In genomic region chr7:150716939-150717338, GRCh38 we compare ENCODE assay signal across 10 cellular contexts. TPM values are rescaled to one million over a fixed set of nuclear protein-coding genes. Genes with fewer than 3 reads are reported as not detected.
A peak's percentile ranks its signal among the peaks of the same experiment; 100 is the strongest.
DNase-seq lines count a peak whose midpoint lies in the region; ATAC-seq and TF ChIP-seq lines count a peak whose summit lies in the region.
"Had no signal": no experiment of that assay in that cellular context is flagged by ENCODE, and none has a peak within 500 bp of the region (broad histone marks: within the 10 kb centered on the region; RNA-seq: fewer than 3 reads in every experiment).

No MANE protein-coding gene starts in this region.

- H3F3A ChIP-seq in GM23248 (ENCODE audit: insufficient read depth) = no peaks in the 10 kb centered on the region

- no peak overlapping the region for H3K4me2 ChIP-seq in GM23248 (ENCODE audit: unreplicated experiment)

- peak overlapping the region; percentile 94 to 97 for H3K27ac Mint-ChIP-seq in T-cell
- peak overlapping the region; percentile 69 for H3K27ac Mint-ChIP-seq in stimulated activated memory B cell treated with anti-CD40 and anti-IgM and Interleukin-4, amounts not matched to agents 10 μg/mL and 1 μg/mL and 100 μg/mL, for 72 hours
- H3K27ac Mint-ChIP-seq in chondrocyte (ENCODE audit: unreplicated experiment) = no peak overlapping the region

- peak overlapping the region; percentile 44 to 85 (median 72) for H3K27ac ChIP-seq in esophagus squamous epithelium
- H3K27ac ChIP-seq in GM23248 = no peak overlapping the region

- H4K20me1 ChIP-seq in GM23248 (ENCODE audit: insufficient read depth) = no peaks in the 10 kb centered on the region

- 40 to 45% methylated on average over 4 of the region's 4 CpGs for WGBS in esophagus squamous epithelium, 2 donors
- WGBS in GM23248 (ENCODE audit: low coverage in 1 of 2, low lambda C conversion rate in 2 of 2, missing lambda C conversion rate in 2 of 2), 2 experiments = 7 to 9% methylated on average over 4 of the region's 4 CpGs

- H3K9me3 Mint-ChIP-seq in T-cell = peaks cover 3 to 15% (median 7%) of the 10 kb centered on the region in 3 donors
- peaks cover 9% of the 10 kb centered on the region for H3K9me3 Mint-ChIP-seq in stimulated activated memory B cell treated with anti-CD40 and anti-IgM and Interleukin-4, amounts not matched to agents 10 μg/mL and 1 μg/mL and 100 μg/mL, for 72 hours
- peaks cover 11% of the 10 kb centered on the region for H3K9me3 Mint-ChIP-seq in chondrocyte (ENCODE audit: low read depth)

- H3K9ac ChIP-seq in GM23248 = no peak overlapping the region

- no peak for TF ChIP-seq CTCF in GM12864 (IDR thresholded peaks at IDR 0.05; ENCODE audit: low read depth, low read length, missing control alignments)
- TF ChIP-seq CTCF in esophagus squamous epithelium (IDR thresholded peaks at IDR 0.05) = no peak
- TF ChIP-seq CTCF in chondrocyte (IDR thresholded peaks at IDR 0.05) = no peak

- H3K4me3 ChIP-seq in GM12864 (ENCODE audit: low read depth, low read length) (peak overlapping the region; percentile 51), esophagus squamous epithelium (peak overlapping the region; percentile 17 to 62 (median 41)), GM23248 (no peak overlapping the region)

- no peaks in the 10 kb centered on the region for H3K79me2 ChIP-seq in GM23248 (ENCODE audit: insufficient read depth)

- H3K4me1 Mint-ChIP-seq in T-cell (peaks cover 71 to 85% (median 79%) of the 10 kb centered on the region in 3 donors), chondrocyte (ENCODE audit: low read depth) (no peaks in the 10 kb centered on the region)
- H3K4me1 Mint-ChIP-seq in stimulated activated memory B cell treated with anti-CD40 and anti-IgM and Interleukin-4, amounts not matched to agents 10 μg/mL and 1 μg/mL and 100 μg/mL, for 72 hours = peaks cover 17% of the 10 kb centered on the region

- no peak overlapping the region for H2AFZ ChIP-seq in GM23248

- H3K9me3 ChIP-seq in esophagus squamous epithelium (peaks cover 0 to 4% (median 0%) of the 10 kb centered on the region in 3 donors), GM23248 (ENCODE audit: low read depth) (no peaks in the 10 kb centered on the region)

- no peak for ATAC-seq in T-cell (replicated peaks in 1 of 4)
- no peak for ATAC-seq in stimulated activated memory B cell treated with anti-CD40 and anti-IgM and Interleukin-4, amounts not matched to agents 10 μg/mL and 1 μg/mL and 100 μg/mL, for 72 hours
- no peak for ATAC-seq in HG03439 (IDR thresholded peaks at IDR 0.05; ENCODE audit: unreplicated experiment)

- no peaks in the 10 kb centered on the region for H3K27me3 ChIP-seq in esophagus squamous epithelium
- H3K27me3 ChIP-seq in GM23248 (replicated peaks; ENCODE audit: insufficient read depth) = no peaks in the 10 kb centered on the region

- peaks cover 0 to 24% (median 0%) of the 10 kb centered on the region in 3 donors for H3K36me3 ChIP-seq in esophagus squamous epithelium
- H3K36me3 ChIP-seq in GM23248 (ENCODE audit: low read depth) = no peaks in the 10 kb centered on the region

- no peaks in the 10 kb centered on the region for H3K9me2 ChIP-seq in GM23248 (ENCODE audit: insufficient read depth)

- POLR2A ChIA-PET in T-cell (lab: Charles Lee) = interaction anchor here (0.9 to 1.4 kb wide), 7 partner anchors 13 to 235 kb away, joined by 3 to 5 read pairs (median 4); partner anchors contain the start of gene GIMAP4 (in 1 of the 2)

- H3K4me1 ChIP-seq in esophagus squamous epithelium = peaks cover 0 to 22% (median 0%) of the 10 kb centered on the region in 3 donors
- H3K4me1 ChIP-seq in GM23248 (ENCODE audit: insufficient read depth) = no peaks in the 10 kb centered on the region

- CTCF ChIA-PET in T-cell (lab: Charles Lee) = interaction anchor here in 1 of 2 donors (1.0 to 2.3 kb wide), 5 partner anchors 10 to 205 kb away, joined by 3 to 10 read pairs (median 4); partner anchors contain the start of gene GIMAP2

- DNase-seq in GM12864 (ENCODE audit: low read depth) (no peak), T-cell (no peak), esophagus squamous epithelium (lab: John Stamatoyannopoulos, UW) (no peak), chondrocyte (ENCODE audit: low spot score) (no peak), GOT3 (lab: John Stamatoyannopoulos, UW) (no peak), GM23248 (no peak)
- DNase-seq: DMS153, MM.1S had no signal

- H3K4me3 Mint-ChIP-seq in T-cell = peak overlapping the region; percentile 88 to 99 (median 99)
- peak overlapping the region; percentile 69 for H3K4me3 Mint-ChIP-seq in stimulated activated memory B cell treated with anti-CD40 and anti-IgM and Interleukin-4, amounts not matched to agents 10 μg/mL and 1 μg/mL and 100 μg/mL, for 72 hours
- H3K4me3 Mint-ChIP-seq in chondrocyte (ENCODE audit: unreplicated experiment) = no peak overlapping the region

- peaks cover 65% of the 10 kb centered on the region for H3K36me3 Mint-ChIP-seq in T-cell
- peaks cover 12% of the 10 kb centered on the region for H3K36me3 Mint-ChIP-seq in stimulated activated memory B cell treated with anti-CD40 and anti-IgM and Interleukin-4, amounts not matched to agents 10 μg/mL and 1 μg/mL and 100 μg/mL, for 72 hours
- no peaks in the 10 kb centered on the region for H3K36me3 Mint-ChIP-seq in chondrocyte (ENCODE audit: low read depth)

- in situ Hi-C loops in GM23248 (cut with MboI) = no loop called here

- H3K27me3 Mint-ChIP-seq in T-cell = no peaks in the 10 kb centered on the region
- no peaks in the 10 kb centered on the region for H3K27me3 Mint-ChIP-seq in stimulated activated memory B cell treated with anti-CD40 and anti-IgM and Interleukin-4, amounts not matched to agents 10 μg/mL and 1 μg/mL and 100 μg/mL, for 72 hours
- H3K27me3 Mint-ChIP-seq in chondrocyte (ENCODE audit: low read depth) = no peaks in the 10 kb centered on the region

- TF ChIP-seq POLR2A in esophagus squamous epithelium (IDR thresholded peaks at IDR 0.05) = no peak

- intact Hi-C loops in esophagus squamous epithelium (cut with DNase I) = no loop called here

RNA-seq across cellular contexts. Expression of gene GIMAP1, which starts 0.5 kb away (rescaled TPM):
- total RNA-seq in T-cell (10 to 100 TPM; 23.5 to 99.9 (median 76.8) TPM), esophagus squamous epithelium (1 to 10 TPM in 3 of 4 donors, under 1 TPM in 1; 0.97 to 9.3 (median 4.8) TPM), chondrocyte (not detected in 3 replicates)
- not detected in 2 replicates for total RNA-seq in GM23248 (2014; rRNA removed; shearing (Covaris generic))
- polyA plus RNA-seq in GM23248 (2016; fragmentation: Nextera tagmentation; extraction: Ambion mirVana) = not detected in 2 replicates

RNA-seq across cellular contexts. Expression of gene GIMAP5, which starts 20.3 kb away (rescaled TPM):
- total RNA-seq in T-cell (100 to 1,000 TPM in 3 of 5 donors, 10 to 100 TPM in 2; 82.8 to 271 (median 248) TPM), esophagus squamous epithelium (10 to 100 TPM in 2 of 4 donors, 1 to 10 TPM in 1, under 1 TPM in 1; 0.15 to 29.4 (median 8.2) TPM), chondrocyte (not detected in 3 replicates)
- total RNA-seq in GM23248 (2014; rRNA removed; shearing (Covaris generic)) = not detected in 2 replicates
- polyA plus RNA-seq in GM23248 (2016; fragmentation: Nextera tagmentation; extraction: Ambion mirVana) = not detected in 2 replicates

RNA-seq across cellular contexts. Expression of gene GIMAP2, which starts 31.4 kb away (rescaled TPM):
- total RNA-seq in T-cell = 100 to 1,000 TPM in 4 of 5 donors, 10 to 100 TPM in 1; 83.2 to 226 (median 183) TPM
- total RNA-seq in esophagus squamous epithelium = 10 to 100 TPM in 1 of 4 donors, 1 to 10 TPM in 2, under 1 TPM in 1; 0.72 to 12.4 (median 5.6) TPM
- total RNA-seq in chondrocyte = not detected in 3 replicates
- total RNA-seq in GM23248 (2014; rRNA removed; shearing (Covaris generic)) = 0.13 TPM in 1 of 2 replicates, not detected in the other
- 0.13 and 0.22 TPM in 2 replicates for polyA plus RNA-seq in GM23248 (2016; fragmentation: Nextera tagmentation; extraction: Ambion mirVana)

Comparison
In these comparisons a context has a peak if more than half of its experiments do, and no peak if none do; other contexts are left out.
1. RNA of gene GIMAP2, which starts 31.4 kb away (total RNA-seq): 83.2 to 226 TPM in T-cell; 0.72 to 12.4 TPM in esophagus squamous epithelium, not detected in chondrocyte and 0.13 TPM in GM23248; every median in the first group is over 4 times any median in the second.